Comparison of ENCODE assay signal across 1 cellular context in genomic region chr6:75935473-75935793, GRCh38.
TF ChIP-seq lines count a peak whose summit lies in the region.

No MANE protein-coding gene starts in this region.

TF ChIP-seq in WTC11, 78 proteins besides CTCF, POLR2A, EP300 and RAD21 (continued from another document):
- TF ChIP-seq, protein P1, sequence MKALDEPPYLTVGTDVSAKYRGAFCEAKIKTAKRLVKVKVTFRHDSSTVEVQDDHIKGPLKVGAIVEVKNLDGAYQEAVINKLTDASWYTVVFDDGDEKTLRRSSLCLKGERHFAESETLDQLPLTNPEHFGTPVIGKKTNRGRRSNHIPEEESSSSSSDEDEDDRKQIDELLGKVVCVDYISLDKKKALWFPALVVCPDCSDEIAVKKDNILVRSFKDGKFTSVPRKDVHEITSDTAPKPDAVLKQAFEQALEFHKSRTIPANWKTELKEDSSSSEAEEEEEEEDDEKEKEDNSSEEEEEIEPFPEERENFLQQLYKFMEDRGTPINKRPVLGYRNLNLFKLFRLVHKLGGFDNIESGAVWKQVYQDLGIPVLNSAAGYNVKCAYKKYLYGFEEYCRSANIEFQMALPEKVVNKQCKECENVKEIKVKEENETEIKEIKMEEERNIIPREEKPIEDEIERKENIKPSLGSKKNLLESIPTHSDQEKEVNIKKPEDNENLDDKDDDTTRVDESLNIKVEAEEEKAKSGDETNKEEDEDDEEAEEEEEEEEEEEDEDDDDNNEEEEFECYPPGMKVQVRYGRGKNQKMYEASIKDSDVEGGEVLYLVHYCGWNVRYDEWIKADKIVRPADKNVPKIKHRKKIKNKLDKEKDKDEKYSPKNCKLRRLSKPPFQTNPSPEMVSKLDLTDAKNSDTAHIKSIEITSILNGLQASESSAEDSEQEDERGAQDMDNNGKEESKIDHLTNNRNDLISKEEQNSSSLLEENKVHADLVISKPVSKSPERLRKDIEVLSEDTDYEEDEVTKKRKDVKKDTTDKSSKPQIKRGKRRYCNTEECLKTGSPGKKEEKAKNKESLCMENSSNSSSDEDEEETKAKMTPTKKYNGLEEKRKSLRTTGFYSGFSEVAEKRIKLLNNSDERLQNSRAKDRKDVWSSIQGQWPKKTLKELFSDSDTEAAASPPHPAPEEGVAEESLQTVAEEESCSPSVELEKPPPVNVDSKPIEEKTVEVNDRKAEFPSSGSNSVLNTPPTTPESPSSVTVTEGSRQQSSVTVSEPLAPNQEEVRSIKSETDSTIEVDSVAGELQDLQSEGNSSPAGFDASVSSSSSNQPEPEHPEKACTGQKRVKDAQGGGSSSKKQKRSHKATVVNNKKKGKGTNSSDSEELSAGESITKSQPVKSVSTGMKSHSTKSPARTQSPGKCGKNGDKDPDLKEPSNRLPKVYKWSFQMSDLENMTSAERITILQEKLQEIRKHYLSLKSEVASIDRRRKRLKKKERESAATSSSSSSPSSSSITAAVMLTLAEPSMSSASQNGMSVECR (CRISPR knock-in tag; IDR thresholded peaks at IDR 0.05; ENCODE audit: borderline replicate concordance): no peak
